In genomic region chrX:136112286-136112685, GRCh38 we compare ENCODE assay signal across 15 cellular contexts. TPM values are rescaled to one million over a fixed set of nuclear protein-coding genes. Genes with fewer than 3 reads are reported as not detected.
DNase-seq lines count a peak whose midpoint lies in the region; ATAC-seq and TF ChIP-seq lines count a peak whose summit lies in the region.
"Had no signal": no experiment of that assay in that cellular context is flagged by ENCODE, and none has a peak within 500 bp of the region (broad histone marks: within the 10 kb centered on the region; RNA-seq: fewer than 3 reads in every experiment).

No MANE protein-coding gene starts in this region.

- H3K4me3 ChIP-seq in Peyer's patch (no peak overlapping the region), esophagus squamous epithelium (no peak overlapping the region), muscle layer of duodenum (ENCODE audit: low read depth in 1 of 2, low read length in 2 of 2) (no peak overlapping the region), transverse colon (no peak overlapping the region)
- H3K4me3 ChIP-seq: GM12878 had no signal

- H3K27me3 ChIP-seq in Peyer's patch, result no peaks in the 10 kb centered on the region
- no peaks in the 10 kb centered on the region for H3K27me3 ChIP-seq in esophagus squamous epithelium
- no peaks in the 10 kb centered on the region for H3K27me3 ChIP-seq in muscle layer of duodenum (ENCODE audit: low read depth, low read length)
- H3K27me3 ChIP-seq in transverse colon, result no peaks in the 10 kb centered on the region
- H3K27me3 ChIP-seq: BE2C had no signal

- H3K9me3 ChIP-seq in Peyer's patch, result no peaks in the 10 kb centered on the region
- no peaks in the 10 kb centered on the region for H3K9me3 ChIP-seq in esophagus squamous epithelium
- H3K9me3 ChIP-seq in muscle layer of duodenum (ENCODE audit: control insufficient read depth in 1 of 2, low read length in 2 of 2), result no peaks in the 10 kb centered on the region
- no peaks in the 10 kb centered on the region for H3K9me3 ChIP-seq in transverse colon
- H3K9me3 ChIP-seq: BE2C had no signal

- TF ChIP-seq POLR2A in Peyer's patch (IDR thresholded peaks at IDR 0.05) (no peak), esophagus squamous epithelium (IDR thresholded peaks at IDR 0.05) (no peak), transverse colon (IDR thresholded peaks at IDR 0.05) (no peak)

- TF ChIP-seq EP300 in transverse colon (IDR thresholded peaks at IDR 0.05; ENCODE audit: low read depth), result no peak

- intact Hi-C loops in esophagus squamous epithelium (cut with DNase I), result no loop called here
- intact Hi-C loops in transverse colon (cut with DNase I; ENCODE audit: low total_unique reads), result no loop called here

- H3K36me3 ChIP-seq in Peyer's patch, result no peaks in the 10 kb centered on the region
- H3K36me3 ChIP-seq in esophagus squamous epithelium, result no peaks in the 10 kb centered on the region
- no peaks in the 10 kb centered on the region for H3K36me3 ChIP-seq in muscle layer of duodenum (ENCODE audit: control insufficient read depth in 1 of 2, insufficient read depth in 2 of 2, low read length in 2 of 2)
- H3K36me3 ChIP-seq in transverse colon, result no peaks in the 10 kb centered on the region
- H3K36me3 ChIP-seq: BE2C had no signal

- WGBS in esophagus squamous epithelium, 2 donors, result 0% methylated on average over 1 of the region's 1 CpG
- 0% methylated on average over 1 of the region's 1 CpG for WGBS in transverse colon (ENCODE audit: low coverage in 1 of 2), 2 donors

- peak overlapping the region in 3 of 4 donors; percentile 12 to 42 (median 35) for H3K27ac ChIP-seq in Peyer's patch
- peak overlapping the region in 3 of 4 donors; percentile 34 to 58 (median 57) for H3K27ac ChIP-seq in esophagus squamous epithelium
- peak overlapping the region; percentile 31 for H3K27ac ChIP-seq in muscle layer of duodenum (ENCODE audit: low read length)
- H3K27ac ChIP-seq in transverse colon, result peak overlapping the region; percentile 17 to 44 (median 22)
- H3K27ac ChIP-seq: C4-2B, HL-60 had no signal

- TF ChIP-seq CTCF in Peyer's patch (IDR thresholded peaks at IDR 0.05) (no peak), esophagus squamous epithelium (IDR thresholded peaks at IDR 0.05) (no peak), transverse colon (IDR thresholded peaks at IDR 0.05) (no peak)

- ATAC-seq in HG02981 (IDR thresholded peaks at IDR 0.05; ENCODE audit: unreplicated experiment), result no peak
- ATAC-seq: GM12878 had no signal

- H3K4me1 ChIP-seq in Peyer's patch (no peaks in the 10 kb centered on the region), esophagus squamous epithelium (no peaks in the 10 kb centered on the region), muscle layer of duodenum (ENCODE audit: control insufficient read depth in 1 of 2, insufficient read depth in 2 of 2, low read length in 2 of 2) (no peaks in the 10 kb centered on the region), transverse colon (no peaks in the 10 kb centered on the region)
- H3K4me1 ChIP-seq: BE2C had no signal

- in situ Hi-C loops in transverse colon (cut with MboI; ENCODE audit: low pct_ligation_motif_present in 1 of 4, low pct_unique_long_range_greater_than_20kb in 1 of 4, low sequenced_read_pairs in 3 of 4), result no loop called here

- no peak for DNase-seq in Peyer's patch
- DNase-seq in esophagus squamous epithelium (lab: John Stamatoyannopoulos, UW), result no peak
- no peak for DNase-seq in transverse colon
- DNase-seq in H4 (ENCODE audit: low spot score), result no peak
- DNase-seq in SKM-1 (lab: John Stamatoyannopoulos, UW; ENCODE audit: unreplicated experiment), result no peak
- DNase-seq: BE2C; CD4-positive, alpha-beta memory T cell; DMS79; HCEC 1CT; HFFc6 had no signal

RNA-seq across cellular contexts. Expression of gene FHL1, which starts 35.0 kb away (rescaled TPM):
- total RNA-seq in Peyer's patch (100 to 1,000 TPM in 2 of 4 donors, 10 to 100 TPM in 2; 33.8 to 302 (median 120) TPM), esophagus squamous epithelium (100 to 1,000 TPM in 2 of 4 donors, 10 to 100 TPM in 2; 17.1 to 509 (median 70.4) TPM), transverse colon (100 to 1,000 TPM; 139 to 617 (median 162) TPM)
- total RNA-seq in H4 (2014; rRNA removed; shearing (Covaris generic)), result 139 and 149 TPM in 2 replicates
